9 cellular contexts compared by ENCODE assay signal in the genomic region with DNA sequence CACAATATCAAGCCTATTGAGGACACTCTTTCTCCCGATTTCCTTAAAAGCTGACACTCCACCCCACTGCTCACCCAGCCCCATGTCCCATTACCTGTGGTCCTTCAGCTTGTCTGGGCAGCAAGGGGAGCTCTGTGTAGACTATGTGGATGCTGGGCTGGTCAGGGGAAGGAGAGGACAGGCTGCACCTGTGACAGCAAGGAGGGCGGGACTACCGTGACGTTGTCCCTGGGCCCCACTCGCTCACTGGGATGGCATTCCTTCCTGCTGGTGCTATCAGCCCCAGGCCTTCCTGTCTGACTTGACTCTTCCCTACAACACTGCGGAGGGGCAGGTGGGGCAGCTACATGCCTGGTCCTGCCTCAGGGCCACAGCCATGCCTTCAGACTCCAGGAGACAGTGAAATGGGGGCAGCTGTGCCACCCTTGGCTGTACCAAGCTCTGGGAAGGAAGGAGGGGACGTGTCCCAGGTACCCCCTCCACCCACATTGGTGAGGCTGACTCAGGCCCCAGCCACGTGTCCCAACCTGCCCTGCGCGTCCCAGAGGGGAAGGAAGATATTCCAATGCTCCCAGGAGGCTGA. TPM values are rescaled to one million over a fixed set of nuclear protein-coding genes. Genes with fewer than 3 reads are reported as not detected.
A peak's percentile ranks its signal among the peaks of the same experiment; 100 is the strongest.
DNase-seq lines count a peak whose midpoint lies in the region; ATAC-seq and TF ChIP-seq lines count a peak whose summit lies in the region.
"Had no signal": no experiment of that assay in that cellular context is flagged by ENCODE, and none has a peak within 500 bp of the region (broad histone marks: within the 10 kb centered on the region; RNA-seq: fewer than 3 reads in every experiment).

A gene with protein sequence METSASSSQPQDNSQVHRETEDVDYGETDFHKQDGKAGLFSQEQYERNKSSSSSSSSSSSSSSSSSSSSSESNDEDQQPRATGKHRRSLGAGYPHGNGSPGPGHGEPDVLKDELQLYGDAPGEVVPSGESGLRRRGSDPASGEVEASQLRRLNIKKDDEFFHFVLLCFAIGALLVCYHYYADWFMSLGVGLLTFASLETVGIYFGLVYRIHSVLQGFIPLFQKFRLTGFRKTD (minus strand): TSS at position 163 of the 583 bp plus-strand sequence. CDS start 9,427 bp downstream, outside the sequence.

- no peaks in the 10 kb centered on the region for H3K9me3 Mint-ChIP-seq in activated T-cell treated with anti-CD3 and anti-CD28 coated beads, Interleukin-2, amount 50 U/mL, for 72 hours

- no peak within 1 kb of the TSS for H3K27ac Mint-ChIP-seq in activated T-cell treated with anti-CD3 and anti-CD28 coated beads, Interleukin-2, amount 50 U/mL, for 72 hours

- H3K4me3 ChIP-seq in WERI-Rb-1 (ENCODE audit: low read depth, low read length) (no peak within 1 kb of the TSS), suprapubic skin (peak within 1 kb of the TSS; percentile 23)

- H3K27me3 ChIP-seq in WERI-Rb-1 (ENCODE audit: insufficient read depth, low read depth, severe bottlenecking), result no peaks in the 10 kb centered on the region
- no peaks in the 10 kb centered on the region for H3K27me3 ChIP-seq in suprapubic skin

- TF ChIP-seq EP300 in suprapubic skin (IDR thresholded peaks at IDR 0.05), result no peak

- H3K4me1 ChIP-seq in suprapubic skin, result peaks cover 32% of the 10 kb centered on the region

- no peaks in the 10 kb centered on the region for H3K9me3 ChIP-seq in WERI-Rb-1 (ENCODE audit: severe bottlenecking)
- no peaks in the 10 kb centered on the region for H3K9me3 ChIP-seq in suprapubic skin

- 66% methylated on average over 8 of the region's 10 CpGs for WGBS in suprapubic skin

- DNase-seq in WERI-Rb-1 (no peak), kidney tubule cell (ENCODE audit: low spot score) (peak; percentile 75), suprapubic skin (ENCODE audit: low spot score in 2 of 2) (peak in 1 of 2 donors; percentile 74), NCI-H2029 treated with DMSO at 0.1 percent for 48 hours (lab: John Stamatoyannopoulos, UW) (no peak), NCI-H1417 (lab: John Stamatoyannopoulos, UW) (no peak), retina (no peak)
- DNase-seq in activated T-cell treated with anti-CD3 and anti-CD28 coated beads, Interleukin-2, amount 50 U/mL, for 72 hours, result no peak
- DNase-seq: KG1 had no signal

- H3K36me3 ChIP-seq in WERI-Rb-1 (no peaks in the 10 kb centered on the region), suprapubic skin (no peaks in the 10 kb centered on the region)

- no peak for TF ChIP-seq CTCF in WERI-Rb-1 (IDR thresholded peaks at IDR 0.05; ENCODE audit: low read depth, low read length)
- TF ChIP-seq CTCF in suprapubic skin (IDR thresholded peaks at IDR 0.05), result no peak

- H3K27ac ChIP-seq in WERI-Rb-1 (peak within 1 kb of the TSS; percentile 54), suprapubic skin (peak within 1 kb of the TSS; percentile 83)

- H3K4me3 Mint-ChIP-seq in activated T-cell treated with anti-CD3 and anti-CD28 coated beads, Interleukin-2, amount 50 U/mL, for 72 hours, result no peak within 1 kb of the TSS

- ATAC-seq in HG03442 (IDR thresholded peaks at IDR 0.05; ENCODE audit: unreplicated experiment), result peak; percentile 12
- no peak for ATAC-seq in activated T-cell treated with anti-CD3 and anti-CD28 coated beads, Interleukin-2, amount 50 U/mL, for 72 hours (replicated peaks in 1 of 2)

- TF ChIP-seq POLR2A in suprapubic skin (IDR thresholded peaks at IDR 0.05), result no peak

- no peaks in the 10 kb centered on the region for H3K36me3 Mint-ChIP-seq in activated T-cell treated with anti-CD3 and anti-CD28 coated beads, Interleukin-2, amount 50 U/mL, for 72 hours (ENCODE audit: insufficient read depth in 2 of 2)

- H3K4me1 Mint-ChIP-seq in activated T-cell treated with anti-CD3 and anti-CD28 coated beads, Interleukin-2, amount 50 U/mL, for 72 hours (ENCODE audit: low read depth), result no peaks in the 10 kb centered on the region

- H3K27me3 Mint-ChIP-seq in activated T-cell treated with anti-CD3 and anti-CD28 coated beads, Interleukin-2, amount 50 U/mL, for 72 hours (ENCODE audit: low read depth), result no peaks in the 10 kb centered on the region

RNA-seq across cellular contexts. Expression of the gene that starts here (rescaled TPM):
- 10 to 100 TPM; 47.7 to 82.2 (median 63.8) TPM for total RNA-seq in suprapubic skin
- total RNA-seq in activated T-cell treated with anti-CD3 and anti-CD28 coated beads, Interleukin-2, amount 50 U/mL, for 72 hours, result not detected

Comparison
In these comparisons a context has a peak if more than half of its experiments do, and no peak if none do; other contexts are left out.
1. RNA of the gene that starts here (total RNA-seq): 47.7 to 82.2 TPM in suprapubic skin; not detected in activated T-cell treated with anti-CD3 and anti-CD28 coated beads, Interleukin-2, amount 50 U/mL, for 72 hours; every median in the first group is over 10 times any median in the second.